16 cellular contexts compared by ENCODE assay signal in the genomic region with DNA sequence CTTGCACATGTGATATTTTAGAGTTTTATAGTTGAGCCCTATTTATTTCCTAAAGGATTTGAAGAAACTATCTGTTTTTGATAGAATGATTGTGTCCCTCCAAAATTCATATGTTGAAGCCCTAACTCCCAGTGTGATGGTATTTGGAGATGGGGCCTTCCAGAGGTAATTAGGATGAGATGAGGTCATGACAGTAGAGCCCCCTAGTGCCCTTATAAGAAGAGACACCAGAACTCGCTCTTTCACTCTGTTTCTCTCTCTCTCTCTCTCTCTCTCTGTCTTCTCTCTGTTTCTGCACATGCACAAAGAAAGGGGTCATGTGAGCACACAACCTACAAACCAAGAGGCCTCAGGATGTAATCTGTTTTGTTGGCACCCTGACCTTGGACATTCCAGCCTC.
DNase-seq lines count a peak whose midpoint lies in the region; ATAC-seq and TF ChIP-seq lines count a peak whose summit lies in the region.
"Had no signal": no experiment of that assay in that cellular context is flagged by ENCODE, and none has a peak within 500 bp of the region (broad histone marks: within the 10 kb centered on the region; RNA-seq: fewer than 3 reads in every experiment).

No MANE protein-coding gene starts in this region.

- H3K9me3 ChIP-seq in Karpas-422 (ENCODE audit: low read length) = no peaks in the 10 kb centered on the region
- H3K9me3 ChIP-seq: suprapubic skin had no signal

- no peak overlapping the region for H3K9ac ChIP-seq in Karpas-422 (ENCODE audit: low read length)

- H3K27me3 ChIP-seq in Karpas-422 (ENCODE audit: low read length) = no peaks in the 10 kb centered on the region
- H3K27me3 ChIP-seq: suprapubic skin had no signal

- H3K4me1 Mint-ChIP-seq in nephron progenitor cell (no peaks in the 10 kb centered on the region), immature natural killer cell (no peaks in the 10 kb centered on the region)
- H3K4me1 Mint-ChIP-seq: activated CD4-positive, alpha-beta T cell treated with anti-CD3 and anti-CD28 coated beads, Interleukin-2, amount 10 ng/mL, durations not matched to agents 7 days and 5 days; T-cell had no signal

- H3K4me3 Mint-ChIP-seq in nephron progenitor cell (no peak overlapping the region), immature natural killer cell (no peak overlapping the region)
- H3K4me3 Mint-ChIP-seq: activated CD4-positive, alpha-beta T cell treated with anti-CD3 and anti-CD28 coated beads, Interleukin-2, amount 10 ng/mL, durations not matched to agents 7 days and 5 days; natural killer cell treated with Interleukin-12 subunit alpha and Interleukin-12 subunit beta and Interleukin-15 and Interleukin-18, amount 100 ng/mL, for 72 hours; T-cell had no signal

- H3K4me1 ChIP-seq in Karpas-422 (ENCODE audit: low read length) = peaks cover 20% of the 10 kb centered on the region
- H3K4me1 ChIP-seq: suprapubic skin had no signal

- H3K36me3 Mint-ChIP-seq in nephron progenitor cell (ENCODE audit: low read depth) (no peaks in the 10 kb centered on the region), immature natural killer cell (no peaks in the 10 kb centered on the region)
- H3K36me3 Mint-ChIP-seq: natural killer cell treated with Interleukin-12 subunit alpha and Interleukin-12 subunit beta and Interleukin-15 and Interleukin-18, amount 100 ng/mL, for 72 hours; T-cell had no signal

- DNase-seq in ELF-1 (ENCODE audit: low read depth, low spot score) (peak; percentile 18), Karpas-422 (peak; percentile 63), nephron progenitor cell (no peak), immature natural killer cell (no peak), amniotic stem cell (lab: John Stamatoyannopoulos, UW) (no peak)
- no peak for DNase-seq in stimulated activated CD4-positive, alpha-beta T cell treated with anti-CD3 and anti-CD28 coated beads, Interleukin-1b, Interleukin-23, amount 100 ng/mL, for 48 hours
- DNase-seq: activated CD4-positive, alpha-beta T cell treated with anti-CD3 and anti-CD28 coated beads, Interleukin-2, amount 10 ng/mL, durations not matched to agents 7 days and 5 days; left cardiac atrium; NCI-H1092 treated with DMSO at 0.1 percent for 48 hours; NCI-H526 treated with DMSO at 0.1 percent for 48 hours; T-cell had no signal

- H3K9me2 ChIP-seq in Karpas-422 (replicated peaks; ENCODE audit: insufficient read depth, low read length) = no peaks in the 10 kb centered on the region

- H3K79me2 ChIP-seq in Karpas-422 (ENCODE audit: low read length) = no peaks in the 10 kb centered on the region

- H3K36me3 ChIP-seq in Karpas-422 (ENCODE audit: insufficient read depth, low read length) = no peaks in the 10 kb centered on the region
- H3K36me3 ChIP-seq: suprapubic skin had no signal

- H3K27ac Mint-ChIP-seq in nephron progenitor cell (no peak overlapping the region), immature natural killer cell (no peak overlapping the region)
- H3K27ac Mint-ChIP-seq: activated CD4-positive, alpha-beta T cell treated with anti-CD3 and anti-CD28 coated beads, Interleukin-2, amount 10 ng/mL, durations not matched to agents 7 days and 5 days; natural killer cell treated with Interleukin-12 subunit alpha and Interleukin-12 subunit beta and Interleukin-15 and Interleukin-18, amount 100 ng/mL, for 72 hours; T-cell had no signal

- H3K27ac ChIP-seq in Karpas-422 (ENCODE audit: low read length) (no peak overlapping the region), VCaP (no peak overlapping the region)
- H3K27ac ChIP-seq: skin epidermis, suprapubic skin had no signal

- H4K20me1 ChIP-seq in Karpas-422 (ENCODE audit: insufficient read depth, low read depth, low read length) = no peaks in the 10 kb centered on the region

- no peak overlapping the region for H3K4me2 ChIP-seq in Karpas-422 (ENCODE audit: low read depth, low read length, poor library complexity, severe bottlenecking)

- ATAC-seq in GM19452 (IDR thresholded peaks at IDR 0.05; ENCODE audit: unreplicated experiment) = no peak
- ATAC-seq: left cardiac atrium; natural killer cell treated with Interleukin-12 subunit alpha and Interleukin-12 subunit beta and Interleukin-15 and Interleukin-18, amount 100 ng/mL, for 72 hours; T-cell had no signal

- H2AFZ ChIP-seq in Karpas-422 (ENCODE audit: low read length) = no peak overlapping the region

- TF ChIP-seq CTCF in VCaP (conservative IDR thresholded peaks at IDR 0.05) (peak; percentile 23; the same call in 1 of the 2 replicates), nephron progenitor cell (IDR thresholded peaks at IDR 0.05) (peak; percentile 44)

- H3K4me3 ChIP-seq in Karpas-422 (ENCODE audit: low read length) = no peak overlapping the region
- H3K4me3 ChIP-seq: skin epidermis, suprapubic skin had no signal

- H3K9me3 Mint-ChIP-seq in nephron progenitor cell (peaks cover 4% of the 10 kb centered on the region), immature natural killer cell (peaks cover 0 to 4% (median 2%) of the 10 kb centered on the region in 6 donors)
- H3K9me3 Mint-ChIP-seq: activated CD4-positive, alpha-beta T cell treated with anti-CD3 and anti-CD28 coated beads, Interleukin-2, amount 10 ng/mL, durations not matched to agents 7 days and 5 days; natural killer cell treated with Interleukin-12 subunit alpha and Interleukin-12 subunit beta and Interleukin-15 and Interleukin-18, amount 100 ng/mL, for 72 hours; T-cell had no signal

- H3K27me3 Mint-ChIP-seq in nephron progenitor cell (ENCODE audit: low read depth, poor library complexity) = no peaks in the 10 kb centered on the region
- H3K27me3 Mint-ChIP-seq in immature natural killer cell (ENCODE audit: low read depth in 3 of 3) = no peaks in the 10 kb centered on the region
- H3K27me3 Mint-ChIP-seq: activated CD4-positive, alpha-beta T cell treated with anti-CD3 and anti-CD28 coated beads, Interleukin-2, amount 10 ng/mL, durations not matched to agents 7 days and 5 days; natural killer cell treated with Interleukin-12 subunit alpha and Interleukin-12 subunit beta and Interleukin-15 and Interleukin-18, amount 100 ng/mL, for 72 hours had no signal

Comparison
In these comparisons a context has a peak if more than half of its experiments do, and no peak if none do; other contexts are left out.
1. DNase-seq: peak in ELF-1 (single experiment) and Karpas-422 (single experiment); none in nephron progenitor cell (single experiment), immature natural killer cell (0 of 3), stimulated activated CD4-positive, alpha-beta T cell treated with anti-CD3 and anti-CD28 coated beads, Interleukin-1b, Interleukin-23, amount 100 ng/mL, for 48 hours (single experiment) and amniotic stem cell (single experiment).